Comparison of ENCODE assay signal across 22 cellular contexts in the genomic region with DNA sequence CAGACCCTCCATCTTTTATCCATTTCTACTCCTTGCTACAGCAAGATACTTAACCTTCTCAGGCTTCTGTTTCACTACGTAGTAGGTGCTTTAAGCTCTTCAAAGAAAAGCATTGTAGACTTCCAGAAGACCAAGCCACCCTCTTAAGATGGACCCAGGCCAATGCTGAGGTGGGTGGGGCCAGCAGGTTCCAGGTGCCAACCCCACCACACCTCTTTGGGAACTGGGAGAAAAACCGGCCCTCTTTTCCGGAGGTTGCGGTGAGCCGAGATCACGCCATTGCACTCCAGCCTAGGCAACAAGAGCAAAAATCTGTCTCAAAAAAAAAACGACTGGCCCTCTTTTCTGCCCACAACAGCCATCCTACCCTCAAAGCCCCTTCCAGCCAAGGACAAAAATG. TPM values are rescaled to one million over a fixed set of nuclear protein-coding genes. Genes with fewer than 3 reads are reported as not detected.
DNase-seq lines count a peak whose midpoint lies in the region; ATAC-seq and TF ChIP-seq lines count a peak whose summit lies in the region.
"Had no signal": no experiment of that assay in that cellular context is flagged by ENCODE, and none has a peak within 500 bp of the region (broad histone marks: within the 10 kb centered on the region; RNA-seq: fewer than 3 reads in every experiment).

No MANE protein-coding gene starts in this region.

- no peaks in the 10 kb centered on the region for H3K27me3 ChIP-seq in CD4-positive, alpha-beta T cell (ENCODE audit: control insufficient read depth, insufficient read depth, low read length)
- no peaks in the 10 kb centered on the region for H3K27me3 ChIP-seq in iPS-18a (ENCODE audit: control insufficient read depth, insufficient read depth, low read length)
- H3K27me3 ChIP-seq: hepatocyte, MG63, sigmoid colon, thyroid gland had no signal

- peak overlapping the region; percentile 49 for H3K9ac ChIP-seq in iPS-18a (ENCODE audit: low read length)

- no peaks in the 10 kb centered on the region for H3K9me3 Mint-ChIP-seq in CD4-positive, alpha-beta T cell
- H3K9me3 Mint-ChIP-seq in IgD-negative memory B cell (no peaks in the 10 kb centered on the region), mesothelial cell of epicardium (no peaks in the 10 kb centered on the region)
- no peaks in the 10 kb centered on the region for H3K9me3 Mint-ChIP-seq in stimulated activated naive CD8-positive, alpha-beta T cell treated with anti-CD3 and anti-CD28 coated beads, Interleukin-15, amount 100 ng/mL, for 72 hours

- no peak for TF ChIP-seq CTCF in CD4-positive, alpha-beta T cell (IDR thresholded peaks at IDR 0.05)
- TF ChIP-seq CTCF in mesothelial cell of epicardium (IDR thresholded peaks at IDR 0.05; ENCODE audit: unreplicated experiment), result no peak

- H3K36me3 Mint-ChIP-seq in CD4-positive, alpha-beta T cell (ENCODE audit: low read depth), result no peaks in the 10 kb centered on the region
- H3K36me3 Mint-ChIP-seq in IgD-negative memory B cell (no peaks in the 10 kb centered on the region), mesothelial cell of epicardium (no peaks in the 10 kb centered on the region)

- POLR2A ChIA-PET in CD4-positive, alpha-beta T cell (lab: Charles Lee), result interaction anchor here (0.5 to 2.4 kb wide), 4 partner anchors 11 to 1247 kb away, joined by 3 to 10 read pairs (median 6); a partner anchor contains a TSS

- no peak for DNase-seq in CD4-positive, alpha-beta T cell
- no peak for DNase-seq in stimulated activated naive CD8-positive, alpha-beta T cell treated with anti-CD3 and anti-CD28 coated beads, Interleukin-15, amount 100 ng/mL, for 72 hours
- no peak for DNase-seq in mesothelial cell of epicardium (ENCODE audit: low spot score in 2 of 2, unreplicated experiment in 2 of 2)
- DNase-seq: activated CD4-positive, alpha-beta T cell treated with anti-CD3 and anti-CD28 coated beads, Interleukin-2, amount 50 U/mL, for 4 hours; activated effector memory CD4-positive, alpha-beta T cell treated with Interleukin-2 at 50 U/mL for 16 hours; amniotic stem cell; dermis blood vessel endothelial cell; foreskin fibroblast; islet precursor cell; MG63; NCI-H1436 treated with DMSO at 0.1 percent for 48 hours; NCI-H2171 treated with DMSO at 0.1 percent for 48 hours; SHP77 treated with DMSO at 0.1 percent for 48 hours; sigmoid colon; stimulated activated naive CD4-positive, alpha-beta T cell; thyroid gland had no signal

- H3K36me3 ChIP-seq in iPS-18a (ENCODE audit: control insufficient read depth, low read depth, low read length), result no peaks in the 10 kb centered on the region
- H3K36me3 ChIP-seq: MG63, sigmoid colon, thyroid gland had no signal

- H3K9me3 ChIP-seq in CD4-positive, alpha-beta T cell (ENCODE audit: control insufficient read depth, low read length), result no peaks in the 10 kb centered on the region
- H3K9me3 ChIP-seq in iPS-18a (ENCODE audit: control insufficient read depth, low read depth, low read length), result no peaks in the 10 kb centered on the region
- H3K9me3 ChIP-seq: MG63, sigmoid colon, thyroid gland had no signal

- intact Hi-C loops in CD4-positive, alpha-beta T cell (cut with DNase I, micrococcal nuclease), result no loop called here

- CTCF ChIA-PET in CD4-positive, alpha-beta T cell (lab: Charles Lee), result interaction anchor here (1.3 kb wide), 1 partner anchor 30 kb away, joined by 3 read pairs; no protein-coding TSS in a partner anchor

- H3K4me1 Mint-ChIP-seq in CD4-positive, alpha-beta T cell (ENCODE audit: low read depth), result peaks cover 6% of the 10 kb centered on the region
- H3K4me1 Mint-ChIP-seq in IgD-negative memory B cell, result peaks cover 11 to 21% (median 16%) of the 10 kb centered on the region in 3 donors
- peaks cover 59% of the 10 kb centered on the region for H3K4me1 Mint-ChIP-seq in stimulated activated naive CD8-positive, alpha-beta T cell treated with anti-CD3 and anti-CD28 coated beads, Interleukin-15, amount 100 ng/mL, for 72 hours
- peaks cover 18% of the 10 kb centered on the region for H3K4me1 Mint-ChIP-seq in mesothelial cell of epicardium

- H3K27me3 Mint-ChIP-seq in CD4-positive, alpha-beta T cell, result no peaks in the 10 kb centered on the region
- H3K27me3 Mint-ChIP-seq in IgD-negative memory B cell (no peaks in the 10 kb centered on the region), mesothelial cell of epicardium (ENCODE audit: low read depth) (no peaks in the 10 kb centered on the region)
- no peaks in the 10 kb centered on the region for H3K27me3 Mint-ChIP-seq in stimulated activated naive CD8-positive, alpha-beta T cell treated with anti-CD3 and anti-CD28 coated beads, Interleukin-15, amount 100 ng/mL, for 72 hours

- H3K27ac Mint-ChIP-seq in CD4-positive, alpha-beta T cell, result peak overlapping the region; percentile 75
- H3K27ac Mint-ChIP-seq in IgD-negative memory B cell, result peak overlapping the region in 2 of 3 donors; percentile 10 to 86
- no peak overlapping the region for H3K27ac Mint-ChIP-seq in stimulated activated naive CD8-positive, alpha-beta T cell treated with anti-CD3 and anti-CD28 coated beads, Interleukin-15, amount 100 ng/mL, for 72 hours
- H3K27ac Mint-ChIP-seq in mesothelial cell of epicardium, result no peak overlapping the region

- H3K27ac ChIP-seq in CD4-positive, alpha-beta T cell (ENCODE audit: low read depth, low read length), result no peak overlapping the region
- H3K27ac ChIP-seq in iPS-18a (ENCODE audit: low read length) (no peak overlapping the region), skin epidermis (peak overlapping the region in 14 of 21 experiments; percentile 18 to 73 (median 57))
- H3K27ac ChIP-seq: hepatocyte, sigmoid colon, thyroid gland had no signal

- ATAC-seq in CD4-positive, alpha-beta T cell (ENCODE audit: poor library complexity), result no peak
- ATAC-seq in stimulated activated naive CD8-positive, alpha-beta T cell treated with anti-CD3 and anti-CD28 coated beads, Interleukin-15, amount 100 ng/mL, for 72 hours, result no peak
- no peak for ATAC-seq in HG03439 (IDR thresholded peaks at IDR 0.05; ENCODE audit: unreplicated experiment)

- peaks cover 40% of the 10 kb centered on the region for H3K4me1 ChIP-seq in iPS-18a (ENCODE audit: control insufficient read depth, low read depth, low read length)

- H3K4me3 ChIP-seq in iPS-18a (ENCODE audit: low read length), result peak overlapping the region; percentile 41
- no peak overlapping the region for H3K4me3 ChIP-seq in skin epidermis
- H3K4me3 ChIP-seq: hepatocyte, lung, MG63, sigmoid colon, thyroid gland had no signal

- no peak overlapping the region for H3K4me3 Mint-ChIP-seq in CD4-positive, alpha-beta T cell
- peak overlapping the region in 2 of 4 donors; percentile 68 to 84 for H3K4me3 Mint-ChIP-seq in IgD-negative memory B cell
- H3K4me3 Mint-ChIP-seq in stimulated activated naive CD8-positive, alpha-beta T cell treated with anti-CD3 and anti-CD28 coated beads, Interleukin-15, amount 100 ng/mL, for 72 hours, result no peak overlapping the region
- no peak overlapping the region for H3K4me3 Mint-ChIP-seq in mesothelial cell of epicardium

RNA-seq across cellular contexts. Expression of a gene that starts 10.6 kb away (rescaled TPM):
- 100 to 1,000 TPM; 102 to 107 TPM for total RNA-seq in CD4-positive, alpha-beta T cell
- polyA plus RNA-seq in IgD-negative memory B cell, result 68.3 TPM
- total RNA-seq in mesothelial cell of epicardium, result 213 to 222 TPM (median 216 TPM) in 3 replicates

RNA-seq across cellular contexts. Expression of a gene that starts 22.7 kb away (rescaled TPM):
- total RNA-seq in CD4-positive, alpha-beta T cell, result 10 to 100 TPM; 22.0 to 23.9 TPM
- 66.2 TPM for polyA plus RNA-seq in IgD-negative memory B cell
- 8.4 to 8.9 TPM (median 8.6 TPM) in 3 replicates for total RNA-seq in mesothelial cell of epicardium

Comparison
In these comparisons a context has a peak if more than half of its experiments do, and no peak if none do; other contexts are left out.
1. H3K27ac ChIP-seq: peak in skin epidermis (14 of 21); none in CD4-positive, alpha-beta T cell (single experiment) and iPS-18a (single experiment).
2. H3K27ac Mint-ChIP-seq: peak in CD4-positive, alpha-beta T cell (single experiment) and IgD-negative memory B cell (2 of 3); none in stimulated activated naive CD8-positive, alpha-beta T cell treated with anti-CD3 and anti-CD28 coated beads, Interleukin-15, amount 100 ng/mL, for 72 hours (0 of 2) and mesothelial cell of epicardium (single experiment).